1 cellular context compared by ENCODE assay signal in genomic region chr7:5495581-5496375, GRCh38.
TF ChIP-seq lines count a peak whose summit lies in the region.

No MANE protein-coding gene starts in this region.

TF ChIP-seq in GM23338, 12 proteins besides CTCF, POLR2A, EP300 and RAD21 (continued from another document):
- TF ChIP-seq EZH2phosphoT487 (IDR thresholded peaks at IDR 0.05; ENCODE audit: unreplicated experiment) (no peak), ZNF331 (CRISPR knock-in tag; IDR thresholded peaks at IDR 0.05; ENCODE audit: low read depth) (no peak), CREB1 (CRISPR knock-in tag; IDR thresholded peaks at IDR 0.05; ENCODE audit: low read depth) (no peak)
- TF ChIP-seq, protein P1, sequence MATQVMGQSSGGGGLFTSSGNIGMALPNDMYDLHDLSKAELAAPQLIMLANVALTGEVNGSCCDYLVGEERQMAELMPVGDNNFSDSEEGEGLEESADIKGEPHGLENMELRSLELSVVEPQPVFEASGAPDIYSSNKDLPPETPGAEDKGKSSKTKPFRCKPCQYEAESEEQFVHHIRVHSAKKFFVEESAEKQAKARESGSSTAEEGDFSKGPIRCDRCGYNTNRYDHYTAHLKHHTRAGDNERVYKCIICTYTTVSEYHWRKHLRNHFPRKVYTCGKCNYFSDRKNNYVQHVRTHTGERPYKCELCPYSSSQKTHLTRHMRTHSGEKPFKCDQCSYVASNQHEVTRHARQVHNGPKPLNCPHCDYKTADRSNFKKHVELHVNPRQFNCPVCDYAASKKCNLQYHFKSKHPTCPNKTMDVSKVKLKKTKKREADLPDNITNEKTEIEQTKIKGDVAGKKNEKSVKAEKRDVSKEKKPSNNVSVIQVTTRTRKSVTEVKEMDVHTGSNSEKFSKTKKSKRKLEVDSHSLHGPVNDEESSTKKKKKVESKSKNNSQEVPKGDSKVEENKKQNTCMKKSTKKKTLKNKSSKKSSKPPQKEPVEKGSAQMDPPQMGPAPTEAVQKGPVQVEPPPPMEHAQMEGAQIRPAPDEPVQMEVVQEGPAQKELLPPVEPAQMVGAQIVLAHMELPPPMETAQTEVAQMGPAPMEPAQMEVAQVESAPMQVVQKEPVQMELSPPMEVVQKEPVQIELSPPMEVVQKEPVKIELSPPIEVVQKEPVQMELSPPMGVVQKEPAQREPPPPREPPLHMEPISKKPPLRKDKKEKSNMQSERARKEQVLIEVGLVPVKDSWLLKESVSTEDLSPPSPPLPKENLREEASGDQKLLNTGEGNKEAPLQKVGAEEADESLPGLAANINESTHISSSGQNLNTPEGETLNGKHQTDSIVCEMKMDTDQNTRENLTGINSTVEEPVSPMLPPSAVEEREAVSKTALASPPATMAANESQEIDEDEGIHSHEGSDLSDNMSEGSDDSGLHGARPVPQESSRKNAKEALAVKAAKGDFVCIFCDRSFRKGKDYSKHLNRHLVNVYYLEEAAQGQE (IDR thresholded peaks at IDR 0.05; ENCODE audit: unreplicated experiment): no peak
